Comparison of ENCODE assay signal across 8 cellular contexts in the genomic region with DNA sequence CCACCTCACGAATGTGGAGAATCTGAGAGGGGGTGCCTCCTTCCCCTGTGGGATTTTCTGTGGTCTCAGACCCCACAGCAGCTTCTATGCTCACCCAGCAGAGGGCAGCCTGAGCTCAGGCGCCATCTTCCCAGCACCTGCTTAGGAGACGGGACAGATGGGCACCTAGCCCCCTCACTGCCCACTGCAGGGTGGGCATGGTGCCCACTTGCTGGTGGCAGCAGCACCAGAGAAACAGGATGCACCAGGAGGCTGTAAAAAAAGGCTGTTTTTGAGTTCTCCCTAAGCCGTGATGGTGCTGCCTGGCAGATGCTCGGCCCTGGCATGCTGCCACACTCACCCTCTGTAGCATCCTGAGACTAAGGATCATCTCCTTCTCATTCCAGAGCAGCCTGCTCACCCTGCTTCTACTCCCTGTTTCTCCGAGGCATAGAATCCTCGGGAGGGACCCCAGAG. TPM values are rescaled to one million over a fixed set of nuclear protein-coding genes. Genes with fewer than 3 reads are reported as not detected.
DNase-seq lines count a peak whose midpoint lies in the region; ATAC-seq and TF ChIP-seq lines count a peak whose summit lies in the region.

No MANE protein-coding gene starts in this region.

- H3K27ac Mint-ChIP-seq in CD4-positive, CD25-positive, alpha-beta regulatory T cell = peak overlapping the region in 2 of 3 donors; percentile 43 to 67

- no peaks in the 10 kb centered on the region for H3K36me3 Mint-ChIP-seq in CD4-positive, CD25-positive, alpha-beta regulatory T cell

- H3K27ac ChIP-seq in CD4-positive, CD25-positive, alpha-beta regulatory T cell (ENCODE audit: insufficient read depth, low read length, poor library complexity, severe bottlenecking) = no peak overlapping the region
- peak overlapping the region; percentile 63 to 89 for H3K27ac ChIP-seq in lung (ENCODE audit: low read depth in 1 of 2, low read length in 1 of 2)

- DNase-seq in CD4-positive, CD25-positive, alpha-beta regulatory T cell = peak; percentile 46 to 80 (median 68)
- DNase-seq in H7 (peak; percentile 72), NCI-H345 (lab: John Stamatoyannopoulos, UW) (peak; percentile 76), dermis blood vessel endothelial cell (peak; percentile 86), lung (ENCODE audit: low spot score) (peak; percentile 54)
- DNase-seq in activated CD4-positive, alpha-beta T cell treated with anti-CD3 and anti-CD28 coated beads, Interleukin-2, amount 50 U/mL, for 4 hours = peak; percentile 49 to 53
- DNase-seq in stimulated activated CD4-positive, alpha-beta T cell treated with anti-CD3 and anti-CD28 coated beads, TNF-alpha, amount 100 ng/mL, for 48 hours (ENCODE audit: low read depth in 3 of 3) = peak in 2 of 3 donors; percentile 37 to 57

- peak overlapping the region; percentile 72 for H3K4me3 ChIP-seq in CD4-positive, CD25-positive, alpha-beta regulatory T cell (ENCODE audit: low read depth, low read length)
- H3K4me3 ChIP-seq in H7 (ENCODE audit: insufficient read depth, low read depth, low read length) (no peak overlapping the region), lung (no peak overlapping the region)

- H3K27me3 ChIP-seq in CD4-positive, CD25-positive, alpha-beta regulatory T cell (ENCODE audit: control insufficient read depth, insufficient read depth, low read length) = no peaks in the 10 kb centered on the region
- H3K27me3 ChIP-seq in H7 (ENCODE audit: control insufficient read depth, insufficient read depth, low read length) (no peaks in the 10 kb centered on the region), lung (ENCODE audit: control insufficient read depth, insufficient read depth) (no peaks in the 10 kb centered on the region)

- peaks cover 51% of the 10 kb centered on the region for H3K4me1 ChIP-seq in CD4-positive, CD25-positive, alpha-beta regulatory T cell (ENCODE audit: control insufficient read depth, insufficient read depth, low read length, poor library complexity, severe bottlenecking)
- H3K4me1 ChIP-seq in lung (ENCODE audit: control insufficient read depth in 2 of 2, insufficient read depth in 2 of 2, low read length in 2 of 2) = peaks cover 0 to 13% of the 10 kb centered on the region in 2 donors

- 6 to 9% methylated on average over 7 of the region's 7 CpGs for WGBS in lung, 2 donors

- peak; percentile 50 to 55 for ATAC-seq in CD4-positive, CD25-positive, alpha-beta regulatory T cell (ENCODE audit: low read depth in 2 of 2)
- ATAC-seq in lung (ENCODE audit: insufficient read depth, low FRiP score) (peak; percentile 53), GM21717 (IDR thresholded peaks at IDR 0.05; ENCODE audit: unreplicated experiment) (no peak)

- H3K4me1 Mint-ChIP-seq in CD4-positive, CD25-positive, alpha-beta regulatory T cell = peaks cover 21 to 65% (median 42%) of the 10 kb centered on the region in 4 donors

- H3K27me3 Mint-ChIP-seq in CD4-positive, CD25-positive, alpha-beta regulatory T cell = no peaks in the 10 kb centered on the region

- no peaks in the 10 kb centered on the region for H3K36me3 ChIP-seq in CD4-positive, CD25-positive, alpha-beta regulatory T cell (ENCODE audit: control insufficient read depth, insufficient read depth, low read length)
- H3K36me3 ChIP-seq in H7 (replicated peaks; ENCODE audit: control insufficient read depth, insufficient read depth, low read length) = no peaks in the 10 kb centered on the region
- H3K36me3 ChIP-seq in lung (ENCODE audit: control insufficient read depth in 2 of 2, insufficient read depth in 2 of 2, low read length in 2 of 2) = no peaks in the 10 kb centered on the region

- peak overlapping the region; percentile 66 to 78 (median 78) for H3K4me3 Mint-ChIP-seq in CD4-positive, CD25-positive, alpha-beta regulatory T cell

- no peaks in the 10 kb centered on the region for H3K9me3 Mint-ChIP-seq in CD4-positive, CD25-positive, alpha-beta regulatory T cell

- TF ChIP-seq CTCF in lung (IDR thresholded peaks at IDR 0.05; ENCODE audit: control extremely low read depth, extremely low read depth) = peak; percentile 84

- no peaks in the 10 kb centered on the region for H3K9me3 ChIP-seq in CD4-positive, CD25-positive, alpha-beta regulatory T cell (ENCODE audit: control insufficient read depth in 2 of 2, low read length in 2 of 2)
- H3K9me3 ChIP-seq in lung (ENCODE audit: control insufficient read depth in 2 of 2, insufficient read depth in 1 of 2, low read length in 1 of 2) = no peaks in the 10 kb centered on the region

RNA-seq across cellular contexts. Expression of a gene that starts 19.1 kb away (rescaled TPM):
- 130 TPM for total RNA-seq in CD4-positive, CD25-positive, alpha-beta regulatory T cell
- polyA plus RNA-seq in CD4-positive, CD25-positive, alpha-beta regulatory T cell = 10 to 100 TPM; 18.1 to 30.7 (median 24.9) TPM
- total RNA-seq in H7 (2014; rRNA removed; shearing (Covaris generic)) = 33.6 and 34.3 TPM in 2 replicates
- total RNA-seq in dermis blood vessel endothelial cell (31.1 and 75.5 TPM in 2 replicates), lung (10 to 100 TPM; 34.8 to 51.4 TPM)
- 10 to 100 TPM; 26.2 to 42.3 TPM for polyA plus RNA-seq in lung

RNA-seq across cellular contexts. Expression of a gene that starts 42.2 kb away (rescaled TPM):
- 18.2 TPM for total RNA-seq in CD4-positive, CD25-positive, alpha-beta regulatory T cell
- 10 to 100 TPM; 48.0 to 76.7 (median 70.0) TPM for polyA plus RNA-seq in CD4-positive, CD25-positive, alpha-beta regulatory T cell
- 19.0 and 40.9 TPM in 2 replicates for total RNA-seq in H7 (2014; rRNA removed; shearing (Covaris generic))
- 3.4 and 5.6 TPM in 2 replicates for total RNA-seq in dermis blood vessel endothelial cell
- total RNA-seq in lung = 10 to 100 TPM in 1 of 2 donors, 1 to 10 TPM in 1; 3.0 to 46.6 TPM
- polyA plus RNA-seq in lung = 10 to 100 TPM; 43.4 to 45.5 TPM
